Comparison of ENCODE assay signal across 16 cellular contexts in the genomic region with DNA sequence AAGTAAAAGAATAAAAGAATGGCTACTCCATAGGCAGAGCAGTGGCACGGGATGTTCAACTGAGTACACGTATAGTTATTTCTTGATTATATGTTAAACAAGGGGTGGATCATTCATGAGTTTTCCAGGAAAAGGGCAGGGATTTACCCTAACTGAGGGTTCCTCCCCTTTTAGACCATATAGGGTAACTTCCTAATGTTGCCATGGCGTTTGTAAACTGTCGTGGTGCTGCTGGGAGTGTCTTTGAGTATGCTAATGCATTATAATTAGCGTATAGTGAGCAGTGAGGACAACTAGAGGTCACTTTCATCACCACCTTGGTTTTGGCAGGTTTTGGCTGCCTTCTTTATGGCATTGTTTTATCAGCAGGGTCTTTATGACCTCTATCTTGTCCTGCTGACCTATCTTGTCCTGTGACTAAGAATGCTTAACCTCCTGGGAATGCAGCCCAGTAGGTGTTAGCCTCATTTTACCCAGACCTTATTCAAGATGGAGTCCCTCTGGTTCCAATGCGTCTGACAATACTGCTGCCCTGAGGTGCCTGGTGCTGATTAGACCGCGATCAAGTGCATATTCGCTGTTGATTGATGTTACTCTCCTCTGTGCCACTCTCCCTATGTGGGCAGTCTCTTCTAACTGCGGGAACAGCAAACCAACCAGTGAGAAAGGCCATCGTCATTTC.
"Had no signal": no experiment of that assay in that cellular context is flagged by ENCODE, and none has a peak within 500 bp of the region (broad histone marks: within the 10 kb centered on the region; RNA-seq: fewer than 3 reads in every experiment).

No MANE protein-coding gene starts in this region.

- H3K27ac ChIP-seq: esophagus squamous epithelium, left ventricle myocardium inferior, right atrium auricular region, tibial nerve had no signal

- H3K4me3 ChIP-seq: esophagus squamous epithelium, left ventricle myocardium inferior, right atrium auricular region, tibial nerve had no signal

- H3K9me3 Mint-ChIP-seq: activated T-cell treated with anti-CD3 and anti-CD28 coated beads, Interleukin-2, amount 50 U/mL, for 24 hours; natural killer cell treated with Interleukin-12 subunit alpha and Interleukin-12 subunit beta and Interleukin-15 and Interleukin-18, amount 100 ng/mL, for 72 hours had no signal

- H3K27me3 Mint-ChIP-seq: activated T-cell treated with anti-CD3 and anti-CD28 coated beads, Interleukin-2, amount 50 U/mL, for 24 hours; natural killer cell treated with Interleukin-12 subunit alpha and Interleukin-12 subunit beta and Interleukin-15 and Interleukin-18, amount 100 ng/mL, for 72 hours; stimulated activated naive B cell treated with anti-CD40 and anti-IgM and Interleukin-4, amounts not matched to agents 10 μg/mL and 1 μg/mL and 100 μg/mL, for 72 hours had no signal

- H3K4me3 Mint-ChIP-seq: activated T-cell treated with anti-CD3 and anti-CD28 coated beads, Interleukin-2, amount 50 U/mL, for 24 hours; natural killer cell treated with Interleukin-12 subunit alpha and Interleukin-12 subunit beta and Interleukin-15 and Interleukin-18, amount 100 ng/mL, for 72 hours; stimulated activated naive B cell treated with anti-CD40 and anti-IgM and Interleukin-4, amounts not matched to agents 10 μg/mL and 1 μg/mL and 100 μg/mL, for 72 hours had no signal

- H3K4me1 ChIP-seq: esophagus squamous epithelium, left ventricle myocardium inferior, right atrium auricular region, tibial nerve had no signal

- H3K27me3 ChIP-seq: esophagus squamous epithelium, right atrium auricular region, tibial nerve had no signal

- DNase-seq: activated CD4-positive, alpha-beta T cell treated with anti-CD3 and anti-CD28 coated beads, Interleukin-2, amount 50 U/mL, for 1 hour; activated T-cell treated with anti-CD3 and anti-CD28 coated beads, Interleukin-2, amount 50 U/mL, for 24 hours; aorta; cerebellar nuclear complex; effector CD8-positive, alpha-beta T cell; esophagus squamous epithelium; hippocampal formation; left ventricle myocardium inferior; occipital lobe; stimulated activated CD4-positive, alpha-beta T cell treated with anti-CD3 and anti-CD28 coated beads, Interleukin-2, amount 100 ng/mL, for 48 hours; stimulated activated naive B cell treated with anti-CD40 and anti-IgM and Interleukin-4, amounts not matched to agents 10 μg/mL and 1 μg/mL and 100 μg/mL, for 72 hours; substantia nigra had no signal

- H3K27ac Mint-ChIP-seq: stimulated activated naive B cell treated with anti-CD40 and anti-IgM and Interleukin-4, amounts not matched to agents 10 μg/mL and 1 μg/mL and 100 μg/mL, for 72 hours had no signal

- H3K36me3 Mint-ChIP-seq: natural killer cell treated with Interleukin-12 subunit alpha and Interleukin-12 subunit beta and Interleukin-15 and Interleukin-18, amount 100 ng/mL, for 72 hours had no signal

- FAIRE-seq: endothelial cell of umbilical vein had no signal

- ATAC-seq: natural killer cell treated with Interleukin-12 subunit alpha and Interleukin-12 subunit beta and Interleukin-15 and Interleukin-18, amount 100 ng/mL, for 72 hours had no signal

- H3K36me3 ChIP-seq: esophagus squamous epithelium, left ventricle myocardium inferior, right atrium auricular region, tibial nerve had no signal

- H3K9me3 ChIP-seq: esophagus squamous epithelium, left ventricle myocardium inferior, right atrium auricular region, tibial nerve had no signal
